In genomic region chr11:28879869-28880268, GRCh38 we compare ENCODE assay signal across 8 cellular contexts.
"Had no signal": no experiment of that assay in that cellular context is flagged by ENCODE, and none has a peak within 500 bp of the region (broad histone marks: within the 10 kb centered on the region; RNA-seq: fewer than 3 reads in every experiment).

No MANE protein-coding gene starts in this region.

- DNase-seq: GDM1, GF-D8 had no signal

- ATAC-seq: GM12878 had no signal

- H3K4me3 ChIP-seq: GM12878 had no signal

- FAIRE-seq: G401.6, GM12878, GM12891, GM12892, GM18507, GM19239 had no signal
